In the genomic region with DNA sequence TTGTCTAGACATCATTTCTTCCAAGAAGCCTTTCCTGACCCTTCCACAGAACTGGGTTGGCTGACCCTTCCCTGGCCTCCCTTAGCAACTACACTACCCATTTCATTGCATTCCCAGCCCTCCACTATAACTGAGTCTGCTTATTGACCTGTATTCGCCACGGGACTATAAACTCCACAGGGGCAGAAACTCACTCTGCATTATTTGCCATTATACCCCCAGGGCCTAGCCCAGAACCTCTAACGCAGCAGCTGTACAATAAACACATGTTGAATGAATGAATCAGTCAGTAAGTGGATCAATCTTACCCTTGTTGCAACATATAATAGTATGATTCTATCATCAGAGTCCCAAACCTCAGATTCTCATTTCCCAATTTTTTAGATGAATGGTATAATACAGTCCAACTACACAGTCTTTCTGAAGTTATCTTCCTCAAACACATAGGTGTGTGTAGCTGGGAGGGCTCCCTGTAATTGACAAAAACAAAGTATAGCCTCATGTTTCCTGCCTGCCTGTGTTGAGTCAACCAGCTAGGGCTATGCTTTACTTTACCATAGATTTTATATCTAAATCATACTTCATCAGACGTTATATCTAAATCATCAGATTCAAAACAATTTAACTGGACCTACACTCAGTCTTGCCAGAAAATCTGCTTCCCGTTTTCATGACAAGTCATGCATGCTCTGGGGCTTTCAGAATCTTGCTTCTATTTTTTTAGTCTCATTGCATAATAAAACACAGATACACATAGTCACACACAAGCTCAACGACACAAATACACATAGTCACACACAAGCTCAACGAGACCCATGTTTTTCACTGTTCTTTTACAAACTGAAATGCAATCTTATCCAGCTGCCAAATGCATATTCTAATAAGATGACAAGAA, we compare ENCODE assay signal across 15 cellular contexts.
DNase-seq lines count a peak whose midpoint lies in the region; ATAC-seq, FAIRE-seq and TF ChIP-seq lines count a peak whose summit lies in the region.
"Had no signal": no experiment of that assay in that cellular context is flagged by ENCODE, and none has a peak within 500 bp of the region (broad histone marks: within the 10 kb centered on the region; RNA-seq: fewer than 3 reads in every experiment).

No MANE protein-coding gene starts in this region.

- H3K27me3 ChIP-seq in BJ (ENCODE audit: control insufficient read depth, insufficient read depth, low read length): no peaks in the 10 kb centered on the region

- H3K4me3 ChIP-seq in BJ (ENCODE audit: low read depth, low read length) (no peak overlapping the region), coronary artery (peak overlapping the region; percentile 15)

- H3K9me3 Mint-ChIP-seq in nephron: peaks cover 10% of the 10 kb centered on the region
- H3K9me3 Mint-ChIP-seq: activated naive CD8-positive, alpha-beta T cell treated with anti-CD3 and anti-CD28 coated beads, Interleukin-2, amount 50 U/mL, for 24 hours; CD4-positive, alpha-beta memory T cell had no signal

- H3K36me3 ChIP-seq in BJ (ENCODE audit: control insufficient read depth, insufficient read depth, low read length): no peaks in the 10 kb centered on the region

- POLR2A ChIA-PET in BJ (lab: Charles Lee): no interaction called here

- peak overlapping the region in 2 of 3 experiments; percentile 8 to 12 for H3K4me3 Mint-ChIP-seq in nephron
- H3K4me3 Mint-ChIP-seq: activated naive CD8-positive, alpha-beta T cell treated with anti-CD3 and anti-CD28 coated beads, Interleukin-2, amount 50 U/mL, for 24 hours; CD4-positive, alpha-beta memory T cell had no signal

- H3K27ac Mint-ChIP-seq in nephron: peak overlapping the region; percentile 67 to 82 (median 80)
- H3K27ac Mint-ChIP-seq: activated naive CD8-positive, alpha-beta T cell treated with anti-CD3 and anti-CD28 coated beads, Interleukin-2, amount 50 U/mL, for 24 hours; CD4-positive, alpha-beta memory T cell had no signal

- H3K27ac ChIP-seq in coronary artery: peak overlapping the region in 1 of 2 donors; percentile 29
- H3K27ac ChIP-seq: parathyroid adenoma had no signal

- peaks cover 36% of the 10 kb centered on the region for H3K4me1 Mint-ChIP-seq in nephron
- H3K4me1 Mint-ChIP-seq: CD4-positive, alpha-beta memory T cell had no signal

- no peak for TF ChIP-seq CTCF in BJ (IDR thresholded peaks at IDR 0.05; ENCODE audit: insufficient read depth, low read depth, low read length)
- no peak for TF ChIP-seq CTCF in coronary artery (IDR thresholded peaks at IDR 0.05)
- TF ChIP-seq CTCF in nephron (IDR thresholded peaks at IDR 0.05; ENCODE audit: unreplicated experiment in 3 of 3): no peak

- no peak for FAIRE-seq in HTR-8/SVneo (lab: Jason Lieb, UNC)

- H3K36me3 Mint-ChIP-seq in nephron (ENCODE audit: low read depth): no peaks in the 10 kb centered on the region
- H3K36me3 Mint-ChIP-seq: CD4-positive, alpha-beta memory T cell had no signal

- CTCF ChIA-PET in BJ (lab: Yijun Ruan, JAX): interaction anchor here (0.7 to 1.6 kb wide), 6 partner anchors 45 to 378 kb away, joined by 3 to 5 read pairs (median 3); partner anchors contain the start of gene PDGFRA

- H3K27me3 Mint-ChIP-seq in nephron (ENCODE audit: low read depth): no peaks in the 10 kb centered on the region
- H3K27me3 Mint-ChIP-seq: activated naive CD8-positive, alpha-beta T cell treated with anti-CD3 and anti-CD28 coated beads, Interleukin-2, amount 50 U/mL, for 24 hours had no signal

- ATAC-seq in HG02571 (IDR thresholded peaks at IDR 0.05; ENCODE audit: unreplicated experiment) (no peak), HG02981 (IDR thresholded peaks at IDR 0.05; ENCODE audit: unreplicated experiment) (no peak)
- ATAC-seq: activated naive CD8-positive, alpha-beta T cell treated with anti-CD3 and anti-CD28 coated beads, Interleukin-2, amount 50 U/mL, for 24 hours; HCT116 had no signal

- DNase-seq in BJ (ENCODE audit: low read depth): peak; percentile 25
- peak; percentile 96 for DNase-seq in NCI-H526 treated with DMSO at 0.1 percent for 48 hours (lab: John Stamatoyannopoulos, UW)
- DNase-seq in coronary artery (ENCODE audit: low spot score): no peak
- DNase-seq in HTR-8/SVneo (ENCODE audit: insufficient read length, low spot score): no peak
- no peak for DNase-seq in GOT3 (lab: John Stamatoyannopoulos, UW)
- DNase-seq: activated CD4-positive, CD25-positive, alpha-beta regulatory T cell treated with anti-CD3 and anti-CD28 coated beads, Interleukin-2, amount 50 U/mL, for 72 hours; activated naive CD8-positive, alpha-beta T cell treated with anti-CD3 and anti-CD28 coated beads, Interleukin-2, amount 50 U/mL, for 24 hours; CD4-positive, alpha-beta memory T cell; hippocampal formation; NCI-H524 had no signal

Comparison
In these comparisons a context has a peak if more than half of its experiments do, and no peak if none do; other contexts are left out.
1. DNase-seq: peak in BJ (single experiment) and NCI-H526 treated with DMSO at 0.1 percent for 48 hours (single experiment); none in coronary artery (single experiment), HTR-8/SVneo (single experiment) and GOT3 (single experiment).